In genomic region chr19:52941523-52941922, GRCh38 we compare ENCODE assay signal across 8 cellular contexts. TPM values are rescaled to one million over a fixed set of nuclear protein-coding genes. Genes with fewer than 3 reads are reported as not detected.
DNase-seq lines count a peak whose midpoint lies in the region; ATAC-seq and TF ChIP-seq lines count a peak whose summit lies in the region.
"Not testable (repeated sequence)": the region's sequence is repeated elsewhere in the genome, so short reads cannot be mapped to it uniquely, and the experiment has no call there.

No MANE protein-coding gene starts in this region.

- H3K4me1 Mint-ChIP-seq in HFFc6 (ENCODE audit: low read depth), result peaks cover 19% of the 10 kb centered on the region
- peaks cover 24% of the 10 kb centered on the region for H3K4me1 Mint-ChIP-seq in activated T-cell treated with anti-CD3 and anti-CD28 coated beads, Interleukin-2, amount 50 U/mL, for 24 hours (ENCODE audit: low read depth)
- peaks cover 12 to 31% (median 16%) of the 10 kb centered on the region in 7 donors for H3K4me1 Mint-ChIP-seq in naive thymus-derived CD4-positive, alpha-beta T cell
- H3K4me1 Mint-ChIP-seq in stimulated activated effector memory CD8-positive, alpha-beta T cell treated with anti-CD3 and anti-CD28 coated beads, Interleukin-12 subunit alpha, Interleukin-12 subunit beta, amount 100 ng/mL, for 72 hours, result peaks cover 35% of the 10 kb centered on the region

- H3K4me1 ChIP-seq in BE2C; naive thymus-derived CD4-positive, alpha-beta T cell (ENCODE audit: control insufficient read depth in 2 of 2, insufficient read depth in 2 of 2, low read length in 2 of 2): not testable (repeated sequence)
- H3K4me1 ChIP-seq in OCI-LY3 (ENCODE audit: low read length) (peaks cover 33% of the 10 kb centered on the region), hepatocyte (ENCODE audit: insufficient read depth) (peaks cover 23% of the 10 kb centered on the region)

- H3K4me2 ChIP-seq in OCI-LY3 (ENCODE audit: low read length) (peak overlapping the region; percentile 65), hepatocyte (peak overlapping the region; percentile 92)

- intact Hi-C loops in naive thymus-derived CD4-positive, alpha-beta T cell (cut with micrococcal nuclease), result loop anchor here (5.0 kb wide), 2 partner anchors 256 to 414 kb away; partner anchors contain the start of gene ZNF808 (in 1 of the 2)

- not testable (repeated sequence) for H3K9me2 ChIP-seq in hepatocyte (replicated peaks; ENCODE audit: insufficient read depth)

- not testable (repeated sequence) for ATAC-seq in naive thymus-derived CD4-positive, alpha-beta T cell; stimulated activated effector memory CD8-positive, alpha-beta T cell treated with anti-CD3 and anti-CD28 coated beads, Interleukin-12 subunit alpha, Interleukin-12 subunit beta, amount 100 ng/mL, for 72 hours

- H4K20me1 ChIP-seq in OCI-LY3 (ENCODE audit: insufficient read depth, low read length); hepatocyte (ENCODE audit: insufficient read depth, poor library complexity, severe bottlenecking): not testable (repeated sequence)

- H3K4me3 Mint-ChIP-seq in HFFc6, result peak overlapping the region; percentile 91
- peak overlapping the region; percentile 88 for H3K4me3 Mint-ChIP-seq in activated T-cell treated with anti-CD3 and anti-CD28 coated beads, Interleukin-2, amount 50 U/mL, for 24 hours
- peak overlapping the region; percentile 87 to 95 (median 92) for H3K4me3 Mint-ChIP-seq in naive thymus-derived CD4-positive, alpha-beta T cell
- peak overlapping the region; percentile 87 for H3K4me3 Mint-ChIP-seq in stimulated activated effector memory CD8-positive, alpha-beta T cell treated with anti-CD3 and anti-CD28 coated beads, Interleukin-12 subunit alpha, Interleukin-12 subunit beta, amount 100 ng/mL, for 72 hours

- DNase-seq in BE2C; HFFc6; activated T-cell treated with anti-CD3 and anti-CD28 coated beads, Interleukin-2, amount 50 U/mL, for 24 hours; coronary artery (ENCODE audit: low spot score); hepatocyte (ENCODE audit: low spot score); stimulated activated effector memory CD8-positive, alpha-beta T cell treated with anti-CD3 and anti-CD28 coated beads, Interleukin-12 subunit alpha, Interleukin-12 subunit beta, amount 100 ng/mL, for 72 hours (ENCODE audit: low spot score in 2 of 2): not testable (repeated sequence)
- peak in 1 of 9 donors; percentile 21 for DNase-seq in naive thymus-derived CD4-positive, alpha-beta T cell

- peaks cover 19% of the 10 kb centered on the region for H3K9me3 Mint-ChIP-seq in HFFc6
- H3K9me3 Mint-ChIP-seq in activated T-cell treated with anti-CD3 and anti-CD28 coated beads, Interleukin-2, amount 50 U/mL, for 24 hours, result peaks cover 33% of the 10 kb centered on the region
- peaks cover 0 to 92% (median 38%) of the 10 kb centered on the region in 11 donors for H3K9me3 Mint-ChIP-seq in naive thymus-derived CD4-positive, alpha-beta T cell
- H3K9me3 Mint-ChIP-seq in stimulated activated effector memory CD8-positive, alpha-beta T cell treated with anti-CD3 and anti-CD28 coated beads, Interleukin-12 subunit alpha, Interleukin-12 subunit beta, amount 100 ng/mL, for 72 hours, result not testable (repeated sequence)

- POLR2A ChIA-PET in naive thymus-derived CD4-positive, alpha-beta T cell (lab: Charles Lee), result interaction anchor here (0.7 kb wide), 1 partner anchor 18 kb away, joined by 4 read pairs; no protein-coding TSS in a partner anchor

- 39% methylated on average over 2 of the region's 2 CpGs for WGBS in hepatocyte (ENCODE audit: low lambda C conversion rate, missing lambda C conversion rate)

- H3K4me3 ChIP-seq in BE2C (ENCODE audit: low read depth, low read length), result peak overlapping the region; percentile 81
- peak overlapping the region; percentile 84 for H3K4me3 ChIP-seq in OCI-LY3 (ENCODE audit: low read length)
- H3K4me3 ChIP-seq in coronary artery, result peak overlapping the region; percentile 78
- peak overlapping the region; percentile 85 for H3K4me3 ChIP-seq in hepatocyte
- H3K4me3 ChIP-seq in naive thymus-derived CD4-positive, alpha-beta T cell (ENCODE audit: low read length), result peak overlapping the region; percentile 98

- TF ChIP-seq CTCF in BE2C (IDR thresholded peaks at IDR 0.05; ENCODE audit: low read depth, low read length); HFFc6 (IDR thresholded peaks at IDR 0.05); OCI-LY3 (IDR thresholded peaks at IDR 0.05; ENCODE audit: low read depth, low read length); coronary artery (IDR thresholded peaks at IDR 0.05); hepatocyte (IDR thresholded peaks at IDR 0.05; ENCODE audit: poor library complexity): not testable (repeated sequence)

- H2AFZ ChIP-seq in OCI-LY3 (ENCODE audit: low read depth, low read length), result not testable (repeated sequence)
- peak overlapping the region; percentile 90 for H2AFZ ChIP-seq in hepatocyte

- peak overlapping the region; percentile 87 for H3K27ac Mint-ChIP-seq in HFFc6
- peak overlapping the region; percentile 90 for H3K27ac Mint-ChIP-seq in activated T-cell treated with anti-CD3 and anti-CD28 coated beads, Interleukin-2, amount 50 U/mL, for 24 hours
- H3K27ac Mint-ChIP-seq in naive thymus-derived CD4-positive, alpha-beta T cell, result peak overlapping the region; percentile 33 to 94 (median 88)
- H3K27ac Mint-ChIP-seq in stimulated activated effector memory CD8-positive, alpha-beta T cell treated with anti-CD3 and anti-CD28 coated beads, Interleukin-12 subunit alpha, Interleukin-12 subunit beta, amount 100 ng/mL, for 72 hours, result peak overlapping the region; percentile 96

- H3K9me3 ChIP-seq in BE2C; OCI-LY3 (ENCODE audit: insufficient read depth, low read length); hepatocyte (ENCODE audit: low read depth): not testable (repeated sequence)
- peaks cover 0 to 32% (median 0%) of the 10 kb centered on the region in 3 experiments for H3K9me3 ChIP-seq in naive thymus-derived CD4-positive, alpha-beta T cell (ENCODE audit: control insufficient read depth in 2 of 3, low read length in 3 of 3)

- not testable (repeated sequence) for H3K36me3 ChIP-seq in BE2C; hepatocyte (replicated peaks; ENCODE audit: insufficient read depth, low read depth)
- H3K36me3 ChIP-seq in OCI-LY3 (replicated peaks; ENCODE audit: low read depth, low read length), result peaks cover 22% of the 10 kb centered on the region
- H3K36me3 ChIP-seq in naive thymus-derived CD4-positive, alpha-beta T cell (ENCODE audit: control insufficient read depth in 2 of 3, insufficient read depth in 3 of 3, low read length in 3 of 3), result peaks cover 0 to 18% (median 0%) of the 10 kb centered on the region in 3 experiments

- peak overlapping the region; percentile 68 for H3K27ac ChIP-seq in OCI-LY3 (ENCODE audit: low read length)
- not testable (repeated sequence) for H3K27ac ChIP-seq in coronary artery
- peak overlapping the region; percentile 90 for H3K27ac ChIP-seq in hepatocyte
- peak overlapping the region; percentile 85 for H3K27ac ChIP-seq in naive thymus-derived CD4-positive, alpha-beta T cell (ENCODE audit: low read depth, low read length)

- not testable (repeated sequence) for H3K27me3 Mint-ChIP-seq in HFFc6 (ENCODE audit: insufficient read depth); activated T-cell treated with anti-CD3 and anti-CD28 coated beads, Interleukin-2, amount 50 U/mL, for 24 hours; naive thymus-derived CD4-positive, alpha-beta T cell

- peak overlapping the region; percentile 96 for H3K9ac ChIP-seq in OCI-LY3 (ENCODE audit: low read length)

- H3K36me3 Mint-ChIP-seq in HFFc6 (ENCODE audit: low read depth), result peaks cover 25% of the 10 kb centered on the region
- H3K36me3 Mint-ChIP-seq in activated T-cell treated with anti-CD3 and anti-CD28 coated beads, Interleukin-2, amount 50 U/mL, for 24 hours (ENCODE audit: low read depth), result peaks cover 59% of the 10 kb centered on the region
- H3K36me3 Mint-ChIP-seq in naive thymus-derived CD4-positive, alpha-beta T cell, result peaks cover 0 to 46% (median 26%) of the 10 kb centered on the region in 5 donors
- H3K36me3 Mint-ChIP-seq in stimulated activated effector memory CD8-positive, alpha-beta T cell treated with anti-CD3 and anti-CD28 coated beads, Interleukin-12 subunit alpha, Interleukin-12 subunit beta, amount 100 ng/mL, for 72 hours, result not testable (repeated sequence)

- not testable (repeated sequence) for H3K27me3 ChIP-seq in BE2C; OCI-LY3 (ENCODE audit: low read depth, low read length); hepatocyte; naive thymus-derived CD4-positive, alpha-beta T cell (ENCODE audit: control insufficient read depth in 2 of 2, insufficient read depth in 2 of 2, low read length in 2 of 2)

- CTCF ChIA-PET in naive thymus-derived CD4-positive, alpha-beta T cell (lab: Charles Lee), result interaction anchor here (0.6 to 0.7 kb wide), 2 partner anchors 11 to 39 kb away, joined by 4 to 7 read pairs; no protein-coding TSS in a partner anchor

- peaks cover 58% of the 10 kb centered on the region for H3K79me2 ChIP-seq in OCI-LY3 (ENCODE audit: low read length)
- peaks cover 40% of the 10 kb centered on the region for H3K79me2 ChIP-seq in hepatocyte

RNA-seq across cellular contexts. Expression of gene ZNF888, which starts 18.3 kb away (rescaled TPM):
- polyA plus RNA-seq in BE2C (2012; ENCODE audit: insufficient read depth, insufficient read length, low read depth), result 0.46 TPM
- 1 to 10 TPM; 2.2 to 3.1 (median 2.8) TPM for total RNA-seq in HFFc6 (2021; fragmentation: NEBNext Ultra II Directional; extraction: Animal tissue kit (Norgen Biotek cat#: 25700))
- 5.5 and 9.3 TPM in 2 replicates for total RNA-seq in hepatocyte
- polyA plus RNA-seq in hepatocyte, result 1.2 and 4.8 TPM in 2 replicates
- total RNA-seq in naive thymus-derived CD4-positive, alpha-beta T cell, result 1 to 10 TPM; 2.1 to 7.2 (median 6.0) TPM
- polyA plus RNA-seq in naive thymus-derived CD4-positive, alpha-beta T cell, result 1 to 10 TPM; 1.3 to 2.5 TPM

RNA-seq across cellular contexts. Expression of gene ZNF816, which starts 21.2 kb away (rescaled TPM):
- polyA plus RNA-seq in BE2C (2012; ENCODE audit: insufficient read depth, insufficient read length, low read depth), result 3.6 TPM
- 1 to 10 TPM; 2.5 to 3.1 (median 2.9) TPM for total RNA-seq in HFFc6 (2021; fragmentation: NEBNext Ultra II Directional; extraction: Animal tissue kit (Norgen Biotek cat#: 25700))
- 10.7 and 18.5 TPM in 2 replicates for total RNA-seq in hepatocyte
- 5.1 and 6.3 TPM in 2 replicates for polyA plus RNA-seq in hepatocyte
- 10 to 100 TPM in 3 of 5 experiments, 1 to 10 TPM in 2; 5.0 to 25.7 (median 11.0) TPM for total RNA-seq in naive thymus-derived CD4-positive, alpha-beta T cell
- 10 to 100 TPM; 14.0 to 27.7 TPM for polyA plus RNA-seq in naive thymus-derived CD4-positive, alpha-beta T cell

RNA-seq across cellular contexts. Expression of gene ZNF320, which starts 44.1 kb away (rescaled TPM):
- 9.9 TPM for polyA plus RNA-seq in BE2C (2012; ENCODE audit: insufficient read depth, insufficient read length, low read depth)
- total RNA-seq in HFFc6 (2021; fragmentation: NEBNext Ultra II Directional; extraction: Animal tissue kit (Norgen Biotek cat#: 25700)), result 1 to 10 TPM; 4.7 to 7.3 (median 5.4) TPM
- 18.3 and 35.0 TPM in 2 replicates for total RNA-seq in hepatocyte
- 5.6 and 15.2 TPM in 2 replicates for polyA plus RNA-seq in hepatocyte
- 10 to 100 TPM in 3 of 5 experiments, 1 to 10 TPM in 2; 4.5 to 13.4 (median 11.6) TPM for total RNA-seq in naive thymus-derived CD4-positive, alpha-beta T cell
- 1 to 10 TPM; 5.4 to 7.1 TPM for polyA plus RNA-seq in naive thymus-derived CD4-positive, alpha-beta T cell
